Comparison of ENCODE assay signal across 16 cellular contexts in the genomic region with DNA sequence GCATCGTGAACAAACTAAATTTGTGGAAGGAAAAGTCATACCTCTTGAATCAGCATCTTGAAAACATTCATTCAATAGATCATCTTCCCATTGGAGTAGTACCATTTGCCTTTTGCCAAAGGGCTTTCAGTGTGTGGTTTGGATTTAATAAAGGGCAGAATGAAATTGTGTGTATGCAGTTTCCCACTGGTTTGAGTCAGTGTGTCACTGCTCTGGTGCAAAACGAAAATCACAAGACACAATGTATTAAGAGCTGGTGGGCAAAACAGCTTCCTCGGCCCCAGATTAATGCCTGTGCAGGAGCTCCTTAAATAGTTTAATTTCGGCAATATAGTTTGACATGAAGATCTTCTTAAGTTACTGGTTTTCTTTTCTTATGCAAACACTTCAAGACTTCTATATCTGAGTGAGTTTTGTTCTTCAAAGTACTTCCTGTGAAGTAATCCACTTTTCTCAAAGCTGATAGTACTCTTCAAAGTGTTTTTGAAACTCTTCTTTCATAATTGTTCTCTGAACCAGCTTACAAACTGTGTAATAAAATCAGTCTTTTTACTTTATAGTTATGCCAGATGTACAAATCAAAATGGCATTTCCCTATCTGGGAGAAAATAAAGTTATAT. TPM values are rescaled to one million over a fixed set of nuclear protein-coding genes. Genes with fewer than 3 reads are reported as not detected.
DNase-seq lines count a peak whose midpoint lies in the region; ATAC-seq and TF ChIP-seq lines count a peak whose summit lies in the region.
"Had no signal": no experiment of that assay in that cellular context is flagged by ENCODE, and none has a peak within 500 bp of the region (broad histone marks: within the 10 kb centered on the region; RNA-seq: fewer than 3 reads in every experiment).

No MANE protein-coding gene starts in this region.

- intact Hi-C loops in activated CD4-positive, alpha-beta T cell treated with anti-CD3 and anti-CD28 coated beads for 36 hours (cut with DNase I, micrococcal nuclease), result no loop called here
- intact Hi-C loops in activated CD4-positive, alpha-beta T cell treated with anti-CD3 and anti-CD28 coated beads, Interleukin-2, amount 10 ng/mL, durations not matched to agents 24 days and 14 days (cut with micrococcal nuclease), result no loop called here

- no peaks in the 10 kb centered on the region for H4K20me1 ChIP-seq in smooth muscle cell (ENCODE audit: low read depth)

- no peaks in the 10 kb centered on the region for H3K4me1 ChIP-seq in CD4-positive, CD25-positive, alpha-beta regulatory T cell (ENCODE audit: control insufficient read depth, insufficient read depth, low read length, poor library complexity, severe bottlenecking)
- H3K4me1 ChIP-seq in smooth muscle cell (ENCODE audit: low read depth), result no peaks in the 10 kb centered on the region
- H3K4me1 ChIP-seq: A549 had no signal

- no peaks in the 10 kb centered on the region for H3K36me3 Mint-ChIP-seq in activated CD4-positive, alpha-beta T cell treated with anti-CD3 and anti-CD28 coated beads for 36 hours (ENCODE audit: low read depth)
- no peaks in the 10 kb centered on the region for H3K36me3 Mint-ChIP-seq in activated CD4-positive, alpha-beta T cell treated with anti-CD3 and anti-CD28 coated beads, Interleukin-2, amount 10 ng/mL, durations not matched to agents 24 days and 14 days (ENCODE audit: low read depth)
- H3K36me3 Mint-ChIP-seq in CD4-positive, CD25-positive, alpha-beta regulatory T cell, result no peaks in the 10 kb centered on the region
- H3K36me3 Mint-ChIP-seq in activated naive CD8-positive, alpha-beta T cell treated with anti-CD3 and anti-CD28 coated beads for 36 hours, result peaks cover 3% of the 10 kb centered on the region

- H3F3A ChIP-seq in smooth muscle cell (ENCODE audit: low read depth), result no peaks in the 10 kb centered on the region

- TF ChIP-seq CTCF in smooth muscle cell (IDR thresholded peaks at IDR 0.05; ENCODE audit: borderline replicate concordance, insufficient read depth, poor library complexity, severe bottlenecking), result no peak

- no peak overlapping the region for H3K4me3 Mint-ChIP-seq in activated CD4-positive, alpha-beta T cell treated with anti-CD3 and anti-CD28 coated beads for 36 hours
- no peak overlapping the region for H3K4me3 Mint-ChIP-seq in activated CD4-positive, alpha-beta T cell treated with anti-CD3 and anti-CD28 coated beads, Interleukin-2, amount 10 ng/mL, durations not matched to agents 24 days and 14 days
- no peak overlapping the region for H3K4me3 Mint-ChIP-seq in CD4-positive, CD25-positive, alpha-beta regulatory T cell
- H3K4me3 Mint-ChIP-seq in activated naive CD8-positive, alpha-beta T cell treated with anti-CD3 and anti-CD28 coated beads for 36 hours, result no peak overlapping the region

- H3K9ac ChIP-seq in smooth muscle cell (ENCODE audit: low read depth), result no peak overlapping the region

- H2AFZ ChIP-seq in smooth muscle cell (ENCODE audit: low read depth), result no peak overlapping the region

- no peak for ATAC-seq in activated CD4-positive, alpha-beta T cell treated with anti-CD3 and anti-CD28 coated beads for 36 hours
- no peak for ATAC-seq in CD4-positive, CD25-positive, alpha-beta regulatory T cell (ENCODE audit: low read depth in 2 of 2)
- ATAC-seq: A549 had no signal

- CTCF ChIA-PET in activated CD4-positive, alpha-beta T cell treated with anti-CD3 and anti-CD28 coated beads for 36 hours (lab: Charles Lee), result interaction anchor here (0.7 to 1.4 kb wide), 4 partner anchors 32 to 671 kb away, joined by 3 to 7 read pairs (median 4); partner anchors contain the start of gene RASL11A

- WGBS in smooth muscle cell (ENCODE audit: low lambda C conversion rate), result 68% methylated on average over 4 of the region's 4 CpGs

- H3K27ac Mint-ChIP-seq in activated CD4-positive, alpha-beta T cell treated with anti-CD3 and anti-CD28 coated beads for 36 hours, result peak overlapping the region; percentile 70
- no peak overlapping the region for H3K27ac Mint-ChIP-seq in activated CD4-positive, alpha-beta T cell treated with anti-CD3 and anti-CD28 coated beads, Interleukin-2, amount 10 ng/mL, durations not matched to agents 24 days and 14 days
- H3K27ac Mint-ChIP-seq in CD4-positive, CD25-positive, alpha-beta regulatory T cell, result peak overlapping the region in 1 of 3 donors; percentile 12
- peak overlapping the region; percentile 51 for H3K27ac Mint-ChIP-seq in activated naive CD8-positive, alpha-beta T cell treated with anti-CD3 and anti-CD28 coated beads for 36 hours

- H3K4me2 ChIP-seq in smooth muscle cell, result no peak overlapping the region
- H3K4me2 ChIP-seq: A549 had no signal

- H3K27ac ChIP-seq in CD4-positive, CD25-positive, alpha-beta regulatory T cell (ENCODE audit: insufficient read depth, low read length, poor library complexity, severe bottlenecking), result no peak overlapping the region
- H3K27ac ChIP-seq in smooth muscle cell (ENCODE audit: low read depth), result no peak overlapping the region
- H3K27ac ChIP-seq: A549 had no signal

- H3K36me3 ChIP-seq in CD4-positive, CD25-positive, alpha-beta regulatory T cell (ENCODE audit: control insufficient read depth, insufficient read depth, low read length), result no peaks in the 10 kb centered on the region
- H3K36me3 ChIP-seq in smooth muscle cell (ENCODE audit: low read depth), result no peaks in the 10 kb centered on the region
- H3K36me3 ChIP-seq: MG63 had no signal

- H3K4me1 Mint-ChIP-seq in activated CD4-positive, alpha-beta T cell treated with anti-CD3 and anti-CD28 coated beads for 36 hours, result peaks cover 29% of the 10 kb centered on the region
- H3K4me1 Mint-ChIP-seq in activated CD4-positive, alpha-beta T cell treated with anti-CD3 and anti-CD28 coated beads, Interleukin-2, amount 10 ng/mL, durations not matched to agents 24 days and 14 days, result peaks cover 2% of the 10 kb centered on the region
- H3K4me1 Mint-ChIP-seq in CD4-positive, CD25-positive, alpha-beta regulatory T cell, result peaks cover 7 to 16% (median 11%) of the 10 kb centered on the region in 4 donors
- H3K4me1 Mint-ChIP-seq in activated naive CD8-positive, alpha-beta T cell treated with anti-CD3 and anti-CD28 coated beads for 36 hours, result peaks cover 20% of the 10 kb centered on the region

- DNase-seq in activated CD4-positive, alpha-beta T cell treated with anti-CD3 and anti-CD28 coated beads for 36 hours, result no peak
- DNase-seq in activated CD4-positive, alpha-beta T cell treated with anti-CD3 and anti-CD28 coated beads, Interleukin-2, amount 10 ng/mL, durations not matched to agents 24 days and 14 days, result no peak
- peak in 2 of 3 donors; percentile 12 to 13 for DNase-seq in CD4-positive, CD25-positive, alpha-beta regulatory T cell
- DNase-seq in GF-D8 (lab: John Stamatoyannopoulos, UW), result peak; percentile 17
- no peak for DNase-seq in activated naive CD8-positive, alpha-beta T cell treated with anti-CD3 and anti-CD28 coated beads for 36 hours
- DNase-seq in COLO668 (lab: John Stamatoyannopoulos, UW; ENCODE audit: unreplicated experiment), result no peak
- DNase-seq in smooth muscle cell (lab: John Stamatoyannopoulos, UW; ENCODE audit: unreplicated experiment), result no peak
- DNase-seq in kidney glomerular epithelial cell (lab: John Stamatoyannopoulos, UW), result no peak
- DNase-seq: C1 segment of cervical spinal cord, MG63, NCI-H1092 treated with DMSO at 0.1 percent for 48 hours, NCI-H1694, NCI-H226, NCI-H524 treated with DMSO at 0.1 percent for 48 hours, Right ventricle myocardium superior had no signal

- no peaks in the 10 kb centered on the region for H3K79me2 ChIP-seq in smooth muscle cell (ENCODE audit: low read depth)

- peaks cover 16% of the 10 kb centered on the region for H3K27me3 ChIP-seq in CD4-positive, CD25-positive, alpha-beta regulatory T cell (ENCODE audit: control insufficient read depth, insufficient read depth, low read length)
- H3K27me3 ChIP-seq in smooth muscle cell (ENCODE audit: low read depth), result peaks cover 11% of the 10 kb centered on the region
- H3K27me3 ChIP-seq: MG63 had no signal

- no peaks in the 10 kb centered on the region for H3K27me3 Mint-ChIP-seq in activated CD4-positive, alpha-beta T cell treated with anti-CD3 and anti-CD28 coated beads for 36 hours
- H3K27me3 Mint-ChIP-seq in activated CD4-positive, alpha-beta T cell treated with anti-CD3 and anti-CD28 coated beads, Interleukin-2, amount 10 ng/mL, durations not matched to agents 24 days and 14 days, result no peaks in the 10 kb centered on the region
- peaks cover 17% of the 10 kb centered on the region for H3K27me3 Mint-ChIP-seq in CD4-positive, CD25-positive, alpha-beta regulatory T cell
- no peaks in the 10 kb centered on the region for H3K27me3 Mint-ChIP-seq in activated naive CD8-positive, alpha-beta T cell treated with anti-CD3 and anti-CD28 coated beads for 36 hours

- H3K4me3 ChIP-seq in CD4-positive, CD25-positive, alpha-beta regulatory T cell (ENCODE audit: low read depth, low read length), result no peak overlapping the region
- H3K4me3 ChIP-seq in smooth muscle cell, result no peak overlapping the region
- H3K4me3 ChIP-seq: A549, MG63 had no signal

- POLR2A ChIA-PET in activated CD4-positive, alpha-beta T cell treated with anti-CD3 and anti-CD28 coated beads for 36 hours (lab: Charles Lee), result no interaction called here

- no peaks in the 10 kb centered on the region for H3K9me3 ChIP-seq in CD4-positive, CD25-positive, alpha-beta regulatory T cell (ENCODE audit: control insufficient read depth in 2 of 2, low read length in 2 of 2)
- no peaks in the 10 kb centered on the region for H3K9me3 ChIP-seq in smooth muscle cell (replicated peaks; ENCODE audit: low read depth)
- H3K9me3 ChIP-seq: A549, MG63 had no signal

- peaks cover 3% of the 10 kb centered on the region for H3K9me3 Mint-ChIP-seq in activated CD4-positive, alpha-beta T cell treated with anti-CD3 and anti-CD28 coated beads for 36 hours (ENCODE audit: low read depth)
- H3K9me3 Mint-ChIP-seq in activated CD4-positive, alpha-beta T cell treated with anti-CD3 and anti-CD28 coated beads, Interleukin-2, amount 10 ng/mL, durations not matched to agents 24 days and 14 days, result no peaks in the 10 kb centered on the region
- peaks cover 0 to 7% (median 0%) of the 10 kb centered on the region in 7 donors for H3K9me3 Mint-ChIP-seq in CD4-positive, CD25-positive, alpha-beta regulatory T cell
- H3K9me3 Mint-ChIP-seq in activated naive CD8-positive, alpha-beta T cell treated with anti-CD3 and anti-CD28 coated beads for 36 hours, result peaks cover 6% of the 10 kb centered on the region

RNA-seq across cellular contexts. Expression of gene RASL11A, which starts 32.1 kb away (rescaled TPM):
- total RNA-seq in activated CD4-positive, alpha-beta T cell treated with anti-CD3 and anti-CD28 coated beads for 36 hours, result 1 to 10 TPM; 3.2 to 3.5 TPM
- 1.8 and 2.8 TPM in 2 replicates for total RNA-seq in activated CD4-positive, alpha-beta T cell treated with anti-CD3 and anti-CD28 coated beads, Interleukin-2, amount 10 ng/mL, durations not matched to agents 24 days and 14 days
- total RNA-seq in CD4-positive, CD25-positive, alpha-beta regulatory T cell, result 2.9 TPM
- under 1 TPM in 3 of 4 donors, not detected in 1; 0.25 to 0.84 (median 0.26) TPM for polyA plus RNA-seq in CD4-positive, CD25-positive, alpha-beta regulatory T cell
- total RNA-seq in activated naive CD8-positive, alpha-beta T cell treated with anti-CD3 and anti-CD28 coated beads for 36 hours, result 1 to 10 TPM; 2.0 to 3.0 TPM
- 1.9 and 2.9 TPM in 2 replicates for total RNA-seq in smooth muscle cell
- 0.30 TPM in 1 of 2 replicates, not detected in the other for polyA plus RNA-seq in smooth muscle cell

RNA-seq across cellular contexts. Expression of gene RPL21, which starts 51.4 kb away (rescaled TPM):
- 1,000 to 10,000 TPM in 1 of 2 experiments, 100 to 1,000 TPM in 1; 756 to 1,682 TPM for total RNA-seq in activated CD4-positive, alpha-beta T cell treated with anti-CD3 and anti-CD28 coated beads for 36 hours
- total RNA-seq in activated CD4-positive, alpha-beta T cell treated with anti-CD3 and anti-CD28 coated beads, Interleukin-2, amount 10 ng/mL, durations not matched to agents 24 days and 14 days, result 1,100 and 1,185 TPM in 2 replicates
- total RNA-seq in CD4-positive, CD25-positive, alpha-beta regulatory T cell, result 1,575 TPM
- polyA plus RNA-seq in CD4-positive, CD25-positive, alpha-beta regulatory T cell, result 1,000 to 10,000 TPM; 4,189 to 7,317 (median 5,908) TPM
- total RNA-seq in activated naive CD8-positive, alpha-beta T cell treated with anti-CD3 and anti-CD28 coated beads for 36 hours, result 1,000 to 10,000 TPM; 1,357 to 1,413 TPM
- total RNA-seq in smooth muscle cell, result 1,167 and 1,191 TPM in 2 replicates
- 361 and 374 TPM in 2 replicates for polyA plus RNA-seq in smooth muscle cell

Comparison
In these comparisons a context has a peak if more than half of its experiments do, and no peak if none do; other contexts are left out.
1. DNase-seq: peak in CD4-positive, CD25-positive, alpha-beta regulatory T cell (2 of 3) and GF-D8 (single experiment); none in activated CD4-positive, alpha-beta T cell treated with anti-CD3 and anti-CD28 coated beads for 36 hours (single experiment), activated CD4-positive, alpha-beta T cell treated with anti-CD3 and anti-CD28 coated beads, Interleukin-2, amount 10 ng/mL, durations not matched to agents 24 days and 14 days (single experiment), activated naive CD8-positive, alpha-beta T cell treated with anti-CD3 and anti-CD28 coated beads for 36 hours (single experiment), COLO668 (single experiment), smooth muscle cell (single experiment) and kidney glomerular epithelial cell (single experiment).